Comparison of ENCODE assay signal across 8 cellular contexts in genomic region chr11:8263109-8263768, GRCh38. TPM values are rescaled to one million over a fixed set of nuclear protein-coding genes. Genes with fewer than 3 reads are reported as not detected.
DNase-seq lines count a peak whose midpoint lies in the region; ATAC-seq, FAIRE-seq and TF ChIP-seq lines count a peak whose summit lies in the region.

No MANE protein-coding gene starts in this region.

- intact Hi-C loops in IMR-90 (cut with micrococcal nuclease) = loop anchor here (1.0 to 5.0 kb wide), 3 partner anchors 38 to 166 kb away; no protein-coding TSS in a partner anchor
- intact Hi-C loops in left colon (cut with DNase I, micrococcal nuclease) = no loop called here

- H4K20me1 ChIP-seq in IMR-90 (ENCODE audit: insufficient read depth, low read length) (no peaks in the 10 kb centered on the region), astrocyte (ENCODE audit: insufficient read depth, low read length) (no peaks in the 10 kb centered on the region)

- H3K14ac ChIP-seq in IMR-90 (replicated peaks; ENCODE audit: low read depth, low read length) = no peak overlapping the region

- H3K36me3 ChIP-seq in IMR-90 (ENCODE audit: control insufficient read depth, insufficient read depth, low read length) (no peaks in the 10 kb centered on the region), astrocyte (ENCODE audit: insufficient read depth, low read length) (no peaks in the 10 kb centered on the region), thoracic aorta (no peaks in the 10 kb centered on the region)

- H3K4me1 ChIP-seq in IMR-90 (ENCODE audit: control insufficient read depth, insufficient read depth, low read length) (no peaks in the 10 kb centered on the region; the same call in 1 of the 2 replicates), astrocyte (ENCODE audit: insufficient read depth, low read length) (peaks cover 15% of the 10 kb centered on the region), thoracic aorta (ENCODE audit: control insufficient read depth in 1 of 2, low read depth in 2 of 2) (peaks cover 19 to 35% of the 10 kb centered on the region in 2 donors)

- H2BK120ac ChIP-seq in IMR-90 (ENCODE audit: low read depth, low read length) = no peak overlapping the region

- H3K9ac ChIP-seq in IMR-90 (ENCODE audit: low read depth, low read length) (no peak overlapping the region), astrocyte (ENCODE audit: low read length) (no peak overlapping the region)

- TF ChIP-seq POLR2A in IMR-90 (IDR thresholded peaks at IDR 0.05; ENCODE audit: low read depth, low read length) = no peak

- BruUV-seq in IMR-90 (replicated peaks; lab: Mats Ljungman, UMichigan) = no TSS peak

- H3K4me1 Mint-ChIP-seq in astrocyte (ENCODE audit: low read depth, unreplicated experiment) = peaks cover 6% of the 10 kb centered on the region

- DNase-seq in EL (peak; percentile 19), IMR-90 (no peak), astrocyte (ENCODE audit: low read depth) (no peak), left colon (peak in 1 of 2 donors; percentile 16), thoracic aorta (ENCODE audit: low spot score) (no peak), COLO829 (ENCODE audit: low spot score) (no peak), anterior cingulate cortex (lab: John Stamatoyannopoulos, UW) (no peak), SIG-M5 (lab: John Stamatoyannopoulos, UW) (no peak)

- in situ Hi-C loops in IMR-90 (cut with MboI; ENCODE audit: low sequenced_read_pairs) = no loop called here

- H3K27ac Mint-ChIP-seq in astrocyte (ENCODE audit: unreplicated experiment) = peak overlapping the region; percentile 50

- no peak overlapping the region for H3K23ac ChIP-seq in IMR-90 (ENCODE audit: low read depth, low read length)

- peaks cover 2% of the 10 kb centered on the region for H3K9me3 Mint-ChIP-seq in astrocyte (ENCODE audit: unreplicated experiment)

- H3K4ac ChIP-seq in IMR-90 (ENCODE audit: low read depth, low read length) = no peak overlapping the region

- no peak overlapping the region for H2BK20ac ChIP-seq in IMR-90 (ENCODE audit: low read depth, low read length)

- peak overlapping the region; percentile 68 for H3K4me3 Mint-ChIP-seq in astrocyte (ENCODE audit: unreplicated experiment)

- H3K9me1 ChIP-seq in IMR-90 (ENCODE audit: insufficient read depth, low read length) = no peaks in the 10 kb centered on the region

- no peak overlapping the region for H3K56ac ChIP-seq in IMR-90 (ENCODE audit: extremely low read depth, insufficient read depth, low read length)

- no peak for FAIRE-seq in astrocyte (lab: Jason Lieb, UNC)

- ATAC-seq in IMR-90 (ENCODE audit: low read depth) (peak; percentile 18), left colon (peak; percentile 15), thoracic aorta (ENCODE audit: insufficient number of reproducible peaks, low FRiP score, low read depth) (no peak)

- POLR2A ChIA-PET in IMR-90 (lab: Charles Lee; ENCODE audit: unreplicated experiment) = no interaction called here

- H2AK5ac ChIP-seq in IMR-90 (ENCODE audit: low read depth, low read length) = no peak overlapping the region

- WGBS in IMR-90 (ENCODE audit: extremely low coverage in 2 of 2, insufficient read length in 1 of 2), 2 experiments = 2% methylated on average over 12 of the region's 53 CpGs; no CpG with 5 or more reads in 1 of the 2 experiments

- no peaks in the 10 kb centered on the region for H3K36me3 Mint-ChIP-seq in astrocyte (ENCODE audit: low read depth, unreplicated experiment)

- no peak overlapping the region for H4K5ac ChIP-seq in IMR-90 (ENCODE audit: low read depth, low read length)

- no peaks in the 10 kb centered on the region for H3K79me1 ChIP-seq in IMR-90 (ENCODE audit: low read depth in 1 of 2, low read length in 2 of 2)

- H2AFZ ChIP-seq in IMR-90 (replicated peaks; ENCODE audit: low read length, poor library complexity) (no peak overlapping the region), astrocyte (ENCODE audit: low read depth, low read length) (peak overlapping the region; percentile 81)

- H3K27ac ChIP-seq in IMR-90 (ENCODE audit: insufficient read depth, low read length) (no peak overlapping the region), astrocyte (ENCODE audit: low read depth, low read length) (no peak overlapping the region), thoracic aorta (no peak overlapping the region)

- H2AK9ac ChIP-seq in IMR-90 (replicated peaks; ENCODE audit: low read depth, low read length, poor library complexity) = no peak overlapping the region

- H4K8ac ChIP-seq in IMR-90 (ENCODE audit: low read depth in 2 of 2, low read length in 2 of 2) = no peak overlapping the region

- peak overlapping the region; percentile 59 for H3K4me2 ChIP-seq in IMR-90 (ENCODE audit: low read depth, low read length)
- H3K4me2 ChIP-seq in astrocyte (ENCODE audit: low read length) = peak overlapping the region; percentile 89

- CTCF ChIA-PET in IMR-90 (lab: Yijun Ruan, JAX) = interaction anchor here (0.7 to 2.5 kb wide), 8 partner anchors 8 to 272 kb away, joined by 3 to 9 read pairs (median 4); no protein-coding TSS in a partner anchor

- H4K91ac ChIP-seq in IMR-90 (ENCODE audit: insufficient read depth, low read depth, low read length) = no peak overlapping the region

- peaks cover 78% of the 10 kb centered on the region for H3K27me3 ChIP-seq in IMR-90 (ENCODE audit: control insufficient read depth, insufficient read depth, low read length)
- peaks cover 56% of the 10 kb centered on the region for H3K27me3 ChIP-seq in astrocyte (ENCODE audit: insufficient read depth, low read length)
- no peaks in the 10 kb centered on the region for H3K27me3 ChIP-seq in thoracic aorta (replicated peaks; ENCODE audit: insufficient read depth)

- H2BK5ac ChIP-seq in IMR-90 (ENCODE audit: low read depth, low read length, poor library complexity, severe bottlenecking) = no peak overlapping the region

- no peaks in the 10 kb centered on the region for H3K79me2 ChIP-seq in astrocyte (ENCODE audit: insufficient read depth, low read length)

- no peak for TF ChIP-seq RAD21 in IMR-90 (IDR thresholded peaks at IDR 0.05; ENCODE audit: low read length)

- H3K9me3 ChIP-seq in IMR-90 (ENCODE audit: control insufficient read depth, insufficient read depth, low read length) = no peaks in the 10 kb centered on the region
- no peaks in the 10 kb centered on the region for H3K9me3 ChIP-seq in astrocyte (ENCODE audit: insufficient read depth, low read depth, low read length)
- H3K9me3 ChIP-seq in thoracic aorta = no peaks in the 10 kb centered on the region

- H3K27me3 Mint-ChIP-seq in astrocyte (ENCODE audit: low read depth, unreplicated experiment) = peaks cover 83% of the 10 kb centered on the region

- H3K4me3 ChIP-seq in IMR-90 (ENCODE audit: insufficient read depth, low read depth, low read length) (peak overlapping the region; percentile 27), astrocyte (ENCODE audit: insufficient read depth, low read depth, low read length) (peak overlapping the region; percentile 45), thoracic aorta (peak overlapping the region; percentile 73)

- no peak overlapping the region for H2BK15ac ChIP-seq in IMR-90 (ENCODE audit: low read depth, low read length)

- dilution Hi-C loops in IMR-90 (cut with HindIII; ENCODE audit: low sequenced_read_pairs, unreplicated experiment) = no loop called here

- no peak overlapping the region for H3K18ac ChIP-seq in IMR-90 (ENCODE audit: low read depth, low read length)

- TF ChIP-seq CTCF in IMR-90 (conservative IDR thresholded peaks at IDR 0.05; ENCODE audit: low read depth, low read length) (no peak), astrocyte (IDR thresholded peaks at IDR 0.05; ENCODE audit: insufficient read depth, low read depth, low read length) (no peak), thoracic aorta (IDR thresholded peaks at IDR 0.05) (no peak)

TF ChIP-seq in IMR-90, 13 proteins besides CTCF, POLR2A, EP300 and RAD21:
- TF ChIP-seq BHLHE40 (IDR thresholded peaks at IDR 0.05; ENCODE audit: low read depth, low read length) = no peak
- TF ChIP-seq NFE2L2 (IDR thresholded peaks at IDR 0.05; ENCODE audit: low read depth, low read length) = no peak
- TF ChIP-seq RFX5 (IDR thresholded peaks at IDR 0.05; ENCODE audit: low read depth, low read length) = no peak
- TF ChIP-seq, protein P1, sequence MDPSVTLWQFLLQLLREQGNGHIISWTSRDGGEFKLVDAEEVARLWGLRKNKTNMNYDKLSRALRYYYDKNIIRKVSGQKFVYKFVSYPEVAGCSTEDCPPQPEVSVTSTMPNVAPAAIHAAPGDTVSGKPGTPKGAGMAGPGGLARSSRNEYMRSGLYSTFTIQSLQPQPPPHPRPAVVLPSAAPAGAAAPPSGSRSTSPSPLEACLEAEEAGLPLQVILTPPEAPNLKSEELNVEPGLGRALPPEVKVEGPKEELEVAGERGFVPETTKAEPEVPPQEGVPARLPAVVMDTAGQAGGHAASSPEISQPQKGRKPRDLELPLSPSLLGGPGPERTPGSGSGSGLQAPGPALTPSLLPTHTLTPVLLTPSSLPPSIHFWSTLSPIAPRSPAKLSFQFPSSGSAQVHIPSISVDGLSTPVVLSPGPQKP (IDR thresholded peaks at IDR 0.05; ENCODE audit: borderline replicate concordance, low read depth, low read length) = no peak
- TF ChIP-seq USF2 (IDR thresholded peaks at IDR 0.05; ENCODE audit: low read depth, low read length) = no peak
- no peak for TF ChIP-seq CHD1 (IDR thresholded peaks at IDR 0.05; ENCODE audit: low read depth, low read length)
- no peak for TF ChIP-seq SMC3 (IDR thresholded peaks at IDR 0.05; ENCODE audit: low read depth, low read length)
- no peak for TF ChIP-seq MAFK (IDR thresholded peaks at IDR 0.05; ENCODE audit: low read depth, low read length)
- no peak for TF ChIP-seq RCOR1 (IDR thresholded peaks at IDR 0.05; ENCODE audit: insufficient replicate concordance, low read length)
- no peak for TF ChIP-seq MXI1 (IDR thresholded peaks at IDR 0.05; ENCODE audit: borderline replicate concordance, low read depth, low read length)
- TF ChIP-seq CEBPB (IDR thresholded peaks at IDR 0.05; ENCODE audit: low read depth, low read length) = no peak
- no peak for TF ChIP-seq MAZ (IDR thresholded peaks at IDR 0.05; ENCODE audit: borderline replicate concordance, low read depth, low read length)
- TF ChIP-seq FOS (IDR thresholded peaks at IDR 0.05; ENCODE audit: low read depth, low read length) = no peak

RNA-seq across cellular contexts. Expression of gene LMO1, which starts 0.4 kb away (rescaled TPM):
- total RNA-seq in IMR-90 (2012; rRNA removed) (not detected in 2 replicates), astrocyte (0.46 and 1.5 TPM in 2 replicates), left colon (not detected), thoracic aorta (not detected)
- not detected in 2 replicates for polyA plus RNA-seq in IMR-90 (2012; rRNA removed)
- polyA plus RNA-seq in IMR-90 (2012; cell fraction: cytosol; rRNA removed) = not detected in 2 replicates
- not detected in 2 replicates for polyA plus RNA-seq in IMR-90 (2012; cell fraction: nucleus; rRNA removed; ENCODE audit: low replicate concordance)
